ENCODE assay signal across 11 cellular contexts in the genomic region with DNA sequence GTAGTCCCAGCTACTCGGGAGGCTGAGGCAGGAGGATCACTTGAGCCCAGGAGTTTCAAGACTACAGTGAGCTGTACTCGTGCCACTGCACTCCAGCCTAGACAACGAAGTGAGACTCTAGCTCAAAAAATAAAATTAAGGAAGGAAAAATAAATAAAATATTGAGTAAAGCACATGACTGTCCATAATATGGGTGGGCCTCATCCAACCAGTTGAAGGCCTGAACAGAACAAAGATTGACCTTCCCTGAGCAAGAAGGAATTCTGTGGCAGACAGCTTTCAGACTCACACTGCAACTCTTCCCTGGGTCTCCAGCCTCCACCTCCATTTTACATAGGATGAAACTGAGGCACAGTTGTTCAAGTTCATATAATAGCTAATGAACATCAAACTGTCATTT.
"Had no signal": no experiment of that assay in that cellular context is flagged by ENCODE, and none has a peak within 500 bp of the region (broad histone marks: within the 10 kb centered on the region; RNA-seq: fewer than 3 reads in every experiment).

No MANE protein-coding gene starts in this region.

- H3K9me3 Mint-ChIP-seq: GM23338, HFFc6 had no signal

- H3K4me3 Mint-ChIP-seq: GM23338, H9, HFFc6 had no signal

- H3K4me1 ChIP-seq: HAP-1 had no signal

- DNase-seq: GM23248, GOT3, H7, H9, HCEC 1CT, HFFc6 had no signal

- FAIRE-seq: H1, H54 had no signal

- H3K9ac ChIP-seq: GM23248 had no signal

- H3K4me3 ChIP-seq: GM23248, GM23338, HAP-1 had no signal

- ATAC-seq: GM23338, HCT116 had no signal

- H3K4me2 ChIP-seq: GM23338 had no signal

- H2AFZ ChIP-seq: GM23248, GM23338 had no signal

- H3K27ac ChIP-seq: GM23248 had no signal

- H3K27ac Mint-ChIP-seq: GM23338, H9, HFFc6 had no signal

- H3K36me3 ChIP-seq: HAP-1 had no signal
